ENCODE assay signal across 8 cellular contexts in genomic region chr4:41147570-41147969, GRCh38.
DNase-seq lines count a peak whose midpoint lies in the region; ATAC-seq, FAIRE-seq and TF ChIP-seq lines count a peak whose summit lies in the region.
"Not testable (repeated sequence)": the region's sequence is repeated elsewhere in the genome, so short reads cannot be mapped to it uniquely, and the experiment has no call there.

No MANE protein-coding gene starts in this region.

- peaks cover 56% of the 10 kb centered on the region for H3K4me1 Mint-ChIP-seq in astrocyte (ENCODE audit: low read depth, unreplicated experiment)

- H4K20me1 ChIP-seq in astrocyte (ENCODE audit: insufficient read depth, low read length); HepG2 (ENCODE audit: insufficient read depth, low read length): not testable (repeated sequence)

- ATAC-seq in gastroesophageal sphincter; HepG2; gastrocnemius medialis; thoracic aorta (ENCODE audit: insufficient number of reproducible peaks, low FRiP score, low read depth): not testable (repeated sequence)

- not testable (repeated sequence) for H3K9me3 Mint-ChIP-seq in astrocyte (ENCODE audit: unreplicated experiment)

- POLR2A ChIA-PET in HepG2 (lab: Yijun Ruan, JAX) = not testable (repeated sequence)

- not testable (repeated sequence) for H2AFZ ChIP-seq in astrocyte (ENCODE audit: low read depth, low read length); HepG2 (ENCODE audit: low read length)

- not testable (repeated sequence) for H3K27me3 ChIP-seq in astrocyte (ENCODE audit: insufficient read depth, low read length); dorsolateral prefrontal cortex; gastroesophageal sphincter; HepG2 (ENCODE audit: control insufficient read depth in 1 of 2, insufficient read depth in 2 of 2, low read length in 2 of 2); gastrocnemius medialis; thoracic aorta (replicated peaks; ENCODE audit: insufficient read depth)

- H3K27me3 Mint-ChIP-seq in astrocyte (ENCODE audit: low read depth, unreplicated experiment) = not testable (repeated sequence)

- H3K36me3 Mint-ChIP-seq in astrocyte (ENCODE audit: low read depth, unreplicated experiment) = peaks cover 16% of the 10 kb centered on the region

- H3K79me2 ChIP-seq in astrocyte (ENCODE audit: insufficient read depth, low read length) = peaks cover 75% of the 10 kb centered on the region
- H3K79me2 ChIP-seq in HepG2 (ENCODE audit: insufficient read depth, low read length) = peaks cover 13% of the 10 kb centered on the region

- CTCF ChIA-PET in HepG2 (lab: Yijun Ruan, JAX; ENCODE audit: low intra/inter-chr PET ratio, low total read pairs) = not testable (repeated sequence)

- not testable (repeated sequence) for H3K4me2 ChIP-seq in astrocyte (ENCODE audit: low read length); HepG2 (ENCODE audit: low read depth, low read length)

- not testable (repeated sequence) for H3K9me3 ChIP-seq in astrocyte (ENCODE audit: insufficient read depth, low read depth, low read length); gastroesophageal sphincter; HepG2 (ENCODE audit: low read length); gastrocnemius medialis; thoracic aorta

- H3K27ac ChIP-seq in astrocyte (ENCODE audit: low read depth, low read length) (peak overlapping the region; percentile 76), dorsolateral prefrontal cortex (peak overlapping the region; percentile 43 to 100 (median 95)), gastroesophageal sphincter (peak overlapping the region in 3 of 4 donors; percentile 47 to 85 (median 47)), HepG2 (ENCODE audit: extremely low read length, insufficient read depth, low read length) (peak overlapping the region; percentile 5), gastrocnemius medialis (peak overlapping the region; percentile 68 to 82 (median 78)), thoracic aorta (peak overlapping the region; percentile 80 to 85)

- not testable (repeated sequence) for TF ChIP-seq POLR2A in gastroesophageal sphincter (IDR thresholded peaks at IDR 0.05); HepG2 (IDR thresholded peaks at IDR 0.05; ENCODE audit: insufficient read depth in 1 of 2, low read depth in 2 of 2, low read length in 2 of 2); gastrocnemius medialis (IDR thresholded peaks at IDR 0.05)

- peak overlapping the region; percentile 83 for H3K27ac Mint-ChIP-seq in astrocyte (ENCODE audit: unreplicated experiment)

- no CpG with 5 or more reads among the region's 3 CpGs for WGBS in gastroesophageal sphincter (ENCODE audit: low coverage in 1 of 2), 2 donors
- WGBS in HepG2 (ENCODE audit: low lambda C conversion rate) = 96% methylated on average over 3 of the region's 3 CpGs

- in situ Hi-C loops in HepG2 (cut with HindIII; ENCODE audit: extremely low pct_ligation_motif_present, low pct_unique_long_range_greater_than_20kb); gastrocnemius medialis (cut with MboI; ENCODE audit: low sequenced_read_pairs in 4 of 4): not testable (repeated sequence)

- TF ChIP-seq RAD21 in HepG2 (CRISPR knock-in tag; IDR thresholded peaks at IDR 0.05) = not testable (repeated sequence)

- intact Hi-C loops in dorsolateral prefrontal cortex (cut with DNase I) = loop anchor here (5.0 to 10.0 kb wide), 3 partner anchors 65 to 163 kb away; partner anchors contain the start of gene APBB2 (in 1 of the 2)
- intact Hi-C loops in HepG2 (cut with micrococcal nuclease; ENCODE audit: unreplicated experiment); gastrocnemius medialis (cut with DNase I; ENCODE audit: low total_unique reads): not testable (repeated sequence)

- H3K4me3 Mint-ChIP-seq in astrocyte (ENCODE audit: unreplicated experiment) = not testable (repeated sequence)

- FAIRE-seq in astrocyte (lab: Jason Lieb, UNC); HepG2 (lab: Jason Lieb, UNC): not testable (repeated sequence)

- peaks cover 45% of the 10 kb centered on the region for H3K4me1 ChIP-seq in astrocyte (ENCODE audit: insufficient read depth, low read length)
- peaks cover 26 to 69% (median 28%) of the 10 kb centered on the region in 3 donors for H3K4me1 ChIP-seq in gastroesophageal sphincter
- H3K4me1 ChIP-seq in HepG2 (ENCODE audit: insufficient read depth, low read length) = peaks cover 51% of the 10 kb centered on the region
- H3K4me1 ChIP-seq in gastrocnemius medialis = peaks cover 29 to 42% of the 10 kb centered on the region in 2 donors
- H3K4me1 ChIP-seq in thoracic aorta (ENCODE audit: control insufficient read depth in 1 of 2, low read depth in 2 of 2) = peaks cover 43 to 76% of the 10 kb centered on the region in 2 donors

- H3K9ac ChIP-seq in astrocyte (ENCODE audit: low read length); HepG2 (ENCODE audit: insufficient read depth, low read depth, low read length): not testable (repeated sequence)

- not testable (repeated sequence) for BruUV-seq in HepG2 (replicated peaks; lab: Mats Ljungman, UMichigan)

- TF ChIP-seq CTCF in GM12865 (IDR thresholded peaks at IDR 0.05; ENCODE audit: insufficient read depth, low read depth, low read length, missing control alignments); astrocyte (IDR thresholded peaks at IDR 0.05; ENCODE audit: insufficient read depth, low read depth, low read length); dorsolateral prefrontal cortex (IDR thresholded peaks at IDR 0.05 in 54 of 56, conservative IDR thresholded peaks at IDR 0.05 in 2 of 56; ENCODE audit: low read depth in 1 of 56, partially characterized antibody in 56 of 56); gastroesophageal sphincter (IDR thresholded peaks at IDR 0.05); HepG2 (CRISPR knock-in tag; IDR thresholded peaks at IDR 0.05); gastrocnemius medialis (IDR thresholded peaks at IDR 0.05 in 4 of 5, conservative IDR thresholded peaks at IDR 0.05 in 1 of 5); thoracic aorta (IDR thresholded peaks at IDR 0.05): not testable (repeated sequence)

- TF ChIP-seq EP300 in gastroesophageal sphincter (IDR thresholded peaks at IDR 0.05); HepG2 (IDR thresholded peaks at IDR 0.05; ENCODE audit: low read depth in 2 of 2, low read length in 2 of 2); HepG2 (CRISPR knock-in tag; IDR thresholded peaks at IDR 0.05; ENCODE audit: borderline replicate concordance): not testable (repeated sequence)

- DNase-seq in GM12865 (ENCODE audit: low read depth) = peak; percentile 18
- DNase-seq in M059J (ENCODE audit: low read depth) = peak; percentile 52
- not testable (repeated sequence) for DNase-seq in astrocyte (ENCODE audit: low read depth); dorsolateral prefrontal cortex; HepG2 (ENCODE audit: low spot score); gastrocnemius medialis; thoracic aorta (ENCODE audit: low spot score)

- H3K4me3 ChIP-seq in GM12865 (ENCODE audit: low read depth, low read length); astrocyte (ENCODE audit: insufficient read depth, low read depth, low read length); gastroesophageal sphincter; HepG2 (replicated peaks in 1 of 3; ENCODE audit: insufficient read depth in 1 of 3, low read depth in 2 of 3, low read length in 3 of 3); gastrocnemius medialis; thoracic aorta: not testable (repeated sequence)
- H3K4me3 ChIP-seq in dorsolateral prefrontal cortex = peak overlapping the region in 4 of 59 donors; percentile 42 to 57 (median 50)

- not testable (repeated sequence) for H3K36me3 ChIP-seq in astrocyte (ENCODE audit: insufficient read depth, low read length); gastroesophageal sphincter; HepG2 (replicated peaks in 1 of 2; ENCODE audit: control insufficient read depth in 1 of 2, insufficient read depth in 2 of 2, low read length in 2 of 2); gastrocnemius medialis; thoracic aorta

Comparison
In these comparisons a context has a peak if more than half of its experiments do, and no peak if none do; other contexts are left out.
1. H3K27ac ChIP-seq: peak in every context shown above with its lines; median percentile 95 in dorsolateral prefrontal cortex; 82 in thoracic aorta; 78 in gastrocnemius medialis; 76 in astrocyte; 47 in gastroesophageal sphincter; 5 in HepG2.